15 cellular contexts compared by ENCODE assay signal in the genomic region with DNA sequence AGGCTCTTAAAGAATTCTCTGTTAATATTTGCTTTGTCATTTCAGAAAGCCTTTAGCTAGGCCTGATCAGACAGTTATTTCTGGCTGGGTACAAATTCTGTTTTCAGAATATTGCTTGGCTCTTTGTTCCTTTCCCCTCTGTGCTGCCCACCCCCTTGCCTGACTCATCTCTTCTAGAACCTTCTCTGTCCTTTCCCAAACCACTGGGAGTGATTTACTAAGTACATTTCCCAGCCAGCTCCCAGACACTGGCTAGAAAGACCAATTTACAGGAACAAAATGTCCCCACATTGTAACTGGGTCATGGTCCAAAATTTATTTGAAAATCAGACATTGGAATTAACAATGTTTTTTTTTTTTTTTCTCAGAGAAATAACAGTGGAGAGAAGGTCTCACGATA.
DNase-seq lines count a peak whose midpoint lies in the region; ATAC-seq and TF ChIP-seq lines count a peak whose summit lies in the region.
"Had no signal": no experiment of that assay in that cellular context is flagged by ENCODE, and none has a peak within 500 bp of the region (broad histone marks: within the 10 kb centered on the region; RNA-seq: fewer than 3 reads in every experiment).

No MANE protein-coding gene starts in this region.

- peaks cover 0 to 21% (median 7%) of the 10 kb centered on the region in 4 donors for H3K4me1 ChIP-seq in stomach
- H3K4me1 ChIP-seq: Peyer's patch had no signal

- ATAC-seq in left lobe of liver (peak; percentile 27), HG03045 (IDR thresholded peaks at IDR 0.05; ENCODE audit: unreplicated experiment) (no peak)

- no peaks in the 10 kb centered on the region for H3K27me3 ChIP-seq in stomach
- H3K27me3 ChIP-seq: Peyer's patch had no signal

- no peaks in the 10 kb centered on the region for H3K9me3 ChIP-seq in stomach
- H3K9me3 ChIP-seq: Peyer's patch had no signal

- H3K4me1 Mint-ChIP-seq in chondrocyte (ENCODE audit: low read depth), result peaks cover 28% of the 10 kb centered on the region

- intact Hi-C loops in stomach (cut with DNase I; ENCODE audit: low total_unique reads), result no loop called here

- TF ChIP-seq CTCF in chondrocyte (IDR thresholded peaks at IDR 0.05) (no peak), stomach (IDR thresholded peaks at IDR 0.05) (no peak)

- in situ Hi-C loops in G401 (cut with HindIII; ENCODE audit: low sequenced_read_pairs), result no loop called here

- TF ChIP-seq POLR2A in stomach (IDR thresholded peaks at IDR 0.05), result no peak

- H3K9me3 Mint-ChIP-seq in chondrocyte (ENCODE audit: low read depth), result no peaks in the 10 kb centered on the region

- H3K36me3 ChIP-seq in stomach, result no peaks in the 10 kb centered on the region
- H3K36me3 ChIP-seq: Peyer's patch had no signal

- peaks cover 9% of the 10 kb centered on the region for H3K27me3 Mint-ChIP-seq in chondrocyte (ENCODE audit: low read depth)

- H3K27ac Mint-ChIP-seq in chondrocyte (ENCODE audit: unreplicated experiment), result peak overlapping the region; percentile 90

- H3K36me3 Mint-ChIP-seq in chondrocyte (ENCODE audit: low read depth), result peaks cover 2% of the 10 kb centered on the region

- TF ChIP-seq EP300 in stomach (IDR thresholded peaks at IDR 0.05), result peak; percentile 63

- H3K27ac ChIP-seq in stomach, result peak overlapping the region in 4 of 5 donors; percentile 41 to 67 (median 60)

- WGBS in stomach, 5 donors, result 61 to 73% (median 64%) methylated on average over 1 of the region's 1 CpG

- no peak overlapping the region for H3K4me3 Mint-ChIP-seq in chondrocyte (ENCODE audit: unreplicated experiment)

- DNase-seq in G401 (ENCODE audit: low spot score) (peak; percentile 19), chondrocyte (ENCODE audit: low spot score) (no peak), left lobe of liver (ENCODE audit: low spot score) (no peak), stomach (no peak), putamen (ENCODE audit: low spot score) (no peak), AML-193 (lab: John Stamatoyannopoulos, UW) (no peak)
- DNase-seq in activated CD4-positive, alpha-beta T cell treated with anti-CD3 and anti-CD28 coated beads, Interleukin-2, amount 50 U/mL, for 1 hour, result no peak
- DNase-seq: activated CD4-positive, CD25-positive, alpha-beta regulatory T cell treated with anti-CD3 and anti-CD28 coated beads, Interleukin-2, amount 50 U/mL, for 72 hours; foreskin melanocyte; NCI-H1436 treated with DMSO at 0.1 percent for 48 hours; NCI-H510A; Peyer's patch; retina; stimulated activated naive CD4-positive, alpha-beta T cell treated with Interleukin-2 at 50 U/mL for 16 hours had no signal

- H3K4me3 ChIP-seq in stomach, result no peak overlapping the region
- H3K4me3 ChIP-seq: Peyer's patch had no signal
